ENCODE assay signal across 8 cellular contexts in genomic region chr12:54596526-54596946, GRCh38. TPM values are rescaled to one million over a fixed set of nuclear protein-coding genes. Genes with fewer than 3 reads are reported as not detected.
DNase-seq lines count a peak whose midpoint lies in the region; ATAC-seq, FAIRE-seq and TF ChIP-seq lines count a peak whose summit lies in the region.

No MANE protein-coding gene starts in this region.

- no peak overlapping the region for H2AFZ ChIP-seq in K562 (ENCODE audit: low read depth, low read length)

- DNase-seq in EH (ENCODE audit: low read depth), result peak; percentile 62
- peak; percentile 44 for DNase-seq in LHCN-M2 (ENCODE audit: low read depth)
- DNase-seq in T-helper 2 cell treated with Interferon-gamma antibody and Interleukin-4, amounts not matched to agents 5 μg/mL and 100 μg/mL, for 36 hours (ENCODE audit: low spot score), result peak; percentile 21
- peak; percentile 59 to 76 (median 72) for DNase-seq in K562 (ENCODE audit: extremely low read depth in 1 of 4, low spot score in 3 of 4)
- DNase-seq in iPS DF 4.7 (ENCODE audit: extremely low read depth, low spot score), result peak; percentile 72
- DNase-seq in stimulated activated CD4-positive, alpha-beta T cell treated with anti-CD3 and anti-CD28 coated beads, Interleukin-12 subunit alpha, Interleukin-12 subunit beta, amount 100 ng/mL, for 4 hours, result peak; percentile 53

- H4K20me1 ChIP-seq in K562 (replicated peaks; ENCODE audit: control insufficient read depth, insufficient read depth, low read length), result peaks cover 3% of the 10 kb centered on the region; the same call in 1 of the 2 replicates

- no peak overlapping the region for H3K4me3 ChIP-seq in K562

- H3K27me3 Mint-ChIP-seq in T-helper 2 cell treated with Interferon-gamma antibody and Interleukin-4, amounts not matched to agents 5 μg/mL and 100 μg/mL, for 36 hours (ENCODE audit: low read depth), result peaks cover 31% of the 10 kb centered on the region

- H3K4me1 ChIP-seq in K562 (replicated peaks in 1 of 2; ENCODE audit: control insufficient read depth in 2 of 2, insufficient read depth in 2 of 2, low read length in 2 of 2), result no peaks in the 10 kb centered on the region; a peak in 2 of 5 replicates

- no peak overlapping the region for H3K27ac Mint-ChIP-seq in T-helper 2 cell treated with Interferon-gamma antibody and Interleukin-4, amounts not matched to agents 5 μg/mL and 100 μg/mL, for 36 hours

- no peaks in the 10 kb centered on the region for H3K9me3 Mint-ChIP-seq in T-helper 2 cell treated with Interferon-gamma antibody and Interleukin-4, amounts not matched to agents 5 μg/mL and 100 μg/mL, for 36 hours

- FAIRE-seq in K562 (lab: Jason Lieb, UNC), result peak; percentile 91

- H3K9me1 ChIP-seq in K562 (ENCODE audit: control insufficient read depth, insufficient read depth, low read length), result no peaks in the 10 kb centered on the region

- POLR2A ChIA-PET in K562 (lab: Yijun Ruan, JAX), result interaction anchor here (0.7 to 0.8 kb wide), 2 partner anchors 34 to 40 kb away, joined by 3 to 4 read pairs; no protein-coding TSS in a partner anchor

- H3K27me3 ChIP-seq in K562 (ENCODE audit: control insufficient read depth in 2 of 2, insufficient read depth in 2 of 2, low read length in 2 of 2), result peaks cover 5 to 31% of the 10 kb centered on the region in 2 experiments; a peak in 4 of 5 replicates

- no peaks in the 10 kb centered on the region for H3K9me3 ChIP-seq in K562 (replicated peaks; ENCODE audit: control insufficient read depth, insufficient read depth, low read depth, low read length)

- BruUV-seq in K562 (replicated peaks; lab: Mats Ljungman, UMichigan), result no TSS peak

- H3K4me1 Mint-ChIP-seq in T-helper 2 cell treated with Interferon-gamma antibody and Interleukin-4, amounts not matched to agents 5 μg/mL and 100 μg/mL, for 36 hours (ENCODE audit: low read depth), result no peaks in the 10 kb centered on the region

- no peak overlapping the region for H3K9ac ChIP-seq in K562 (ENCODE audit: insufficient read depth in 1 of 2, low read depth in 2 of 2, low read length in 2 of 2)

- peak; percentile 89 for ATAC-seq in K562
- ATAC-seq in GM21367 (IDR thresholded peaks at IDR 0.05; ENCODE audit: unreplicated experiment), result no peak
- ATAC-seq in GM18870 (IDR thresholded peaks at IDR 0.05; ENCODE audit: unreplicated experiment), result no peak

- no peak overlapping the region for H3K27ac ChIP-seq in K562 (ENCODE audit: extremely low read depth, low read depth, low read length)

- TF ChIP-seq POLR2A in K562 (conservative IDR thresholded peaks at IDR 0.05), result no peak

- no peak overlapping the region for H3K4me3 Mint-ChIP-seq in T-helper 2 cell treated with Interferon-gamma antibody and Interleukin-4, amounts not matched to agents 5 μg/mL and 100 μg/mL, for 36 hours

- H3K36me3 ChIP-seq in K562 (ENCODE audit: control insufficient read depth, insufficient read depth, low read length), result no peaks in the 10 kb centered on the region

- intact Hi-C loops in K562 (cut with micrococcal nuclease), result no loop called here

- in situ Hi-C loops in K562 (cut with MboI), result no loop called here

- TF ChIP-seq RAD21 in K562 (CRISPR knock-in tag; conservative IDR thresholded peaks at IDR 0.05 in 1 of 2, IDR thresholded peaks at IDR 0.05 in 1 of 2), result peak; percentile 49 to 55

- no peaks in the 10 kb centered on the region for H3K79me2 ChIP-seq in K562 (ENCODE audit: control insufficient read depth, insufficient read depth, low read length)

- no peaks in the 10 kb centered on the region for H3K36me3 Mint-ChIP-seq in T-helper 2 cell treated with Interferon-gamma antibody and Interleukin-4, amounts not matched to agents 5 μg/mL and 100 μg/mL, for 36 hours (ENCODE audit: low read depth)

- TF ChIP-seq CTCF in K562 (IDR thresholded peaks at IDR 0.05 in 2 of 3, conservative IDR thresholded peaks at IDR 0.05 in 1 of 3; ENCODE audit: insufficient read depth in 2 of 3, low read depth in 1 of 3, low read length in 3 of 3), result peak; percentile 75 to 89 (median 86)

- H3K4me2 ChIP-seq in K562 (ENCODE audit: insufficient read depth, low read length), result no peak overlapping the region

- 2% methylated on average over 3 of the region's 3 CpGs for WGBS in K562 (ENCODE audit: insufficient coverage, low coverage, missing lambda C conversion rate)

- CTCF ChIA-PET in K562 (lab: Yijun Ruan, JAX; ENCODE audit: low intra/inter-chr PET ratio), result interaction anchor here (1.4 kb wide), 1 partner anchor 362 kb away, joined by 4 read pairs; no protein-coding TSS in a partner anchor

- TF ChIP-seq EP300 in K562 (IDR thresholded peaks at IDR 0.05; ENCODE audit: low read length), result no peak

RNA-seq across cellular contexts. Expression of gene PPP1R1A, which starts 8.1 kb away (rescaled TPM):
- total RNA-seq in LHCN-M2 (2014; rRNA removed) (not detected in 2 replicates), K562 (2014; rRNA removed) (not detected in 2 replicates), K562 (2014; rRNA removed; fragmentation: Illumina TruSeq; extraction: Trizol) (not detected in 2 replicates), K562 (2015; rRNA removed; fragmentation: Illumina TruSeq; extraction: Trizol) (not detected in 2 replicates), K562 (2021) (not detected in 2 replicates)
- not detected for polyA plus RNA-seq in LHCN-M2 (2012)
- not detected in 2 replicates for total RNA-seq in K562 (2011; cell fraction: chromatin; rRNA removed; ENCODE audit: low replicate concordance)
- total RNA-seq in K562 (2011; cell fraction: nucleolus; rRNA removed), result not detected in 2 replicates
- total RNA-seq in K562 (2011; cell fraction: nucleoplasm; rRNA removed), result not detected in 2 replicates
- polyA plus RNA-seq in K562 (2011; rRNA removed) (not detected in 2 replicates), K562 (2014; fragmentation: Illumina TruSeq; extraction: Trizol) (not detected in 2 replicates), K562 (2014; fragmentation: Nextera tagmentation; extraction: Ambion mirVana) (not detected), K562 (2014; rRNA removed) (not detected in 2 replicates)
- polyA plus RNA-seq in K562 (2011; cell fraction: cytosol; rRNA removed), result not detected in 2 replicates
- not detected in 2 replicates for polyA plus RNA-seq in K562 (2011; cell fraction: nucleus; rRNA removed)
- 0.07 TPM in 1 of 2 replicates, not detected in the other for polyA plus RNA-seq in K562 (2012)
- polyA minus RNA-seq in K562 (2011; rRNA and poly(A)+ RNA removed), result not detected in 2 replicates
- not detected in 2 replicates for polyA minus RNA-seq in K562 (2011; cell fraction: cytosol; rRNA and poly(A)+ RNA removed)
- not detected in 2 replicates for polyA minus RNA-seq in K562 (2011; cell fraction: nucleus; rRNA and poly(A)+ RNA removed)

RNA-seq across cellular contexts. Expression of gene LACRT, which starts 38.2 kb away (rescaled TPM):
- total RNA-seq in LHCN-M2 (2014; rRNA removed) (not detected in 2 replicates), K562 (2014; rRNA removed) (not detected in 2 replicates), K562 (2014; rRNA removed; fragmentation: Illumina TruSeq; extraction: Trizol) (not detected in 2 replicates), K562 (2015; rRNA removed; fragmentation: Illumina TruSeq; extraction: Trizol) (not detected in 2 replicates), K562 (2021) (not detected in 2 replicates)
- not detected for polyA plus RNA-seq in LHCN-M2 (2012)
- not detected in 2 replicates for total RNA-seq in K562 (2011; cell fraction: chromatin; rRNA removed; ENCODE audit: low replicate concordance)
- total RNA-seq in K562 (2011; cell fraction: nucleolus; rRNA removed), result not detected in 2 replicates
- total RNA-seq in K562 (2011; cell fraction: nucleoplasm; rRNA removed), result not detected in 2 replicates
- polyA plus RNA-seq in K562 (2011; rRNA removed) (not detected in 2 replicates), K562 (2014; fragmentation: Illumina TruSeq; extraction: Trizol) (not detected in 2 replicates), K562 (2014; fragmentation: Nextera tagmentation; extraction: Ambion mirVana) (not detected), K562 (2014; rRNA removed) (not detected in 2 replicates)
- not detected in 2 replicates for polyA plus RNA-seq in K562 (2011; cell fraction: cytosol; rRNA removed)
- polyA plus RNA-seq in K562 (2011; cell fraction: nucleus; rRNA removed), result not detected in 2 replicates
- not detected in 2 replicates for polyA plus RNA-seq in K562 (2012)
- polyA minus RNA-seq in K562 (2011; rRNA and poly(A)+ RNA removed), result not detected in 2 replicates
- polyA minus RNA-seq in K562 (2011; cell fraction: cytosol; rRNA and poly(A)+ RNA removed), result not detected in 2 replicates
- polyA minus RNA-seq in K562 (2011; cell fraction: nucleus; rRNA and poly(A)+ RNA removed), result not detected in 2 replicates

RNA-seq across cellular contexts. Expression of gene PDE1B, which starts 47.1 kb away (rescaled TPM):
- not detected in 2 replicates for total RNA-seq in LHCN-M2 (2014; rRNA removed)
- not detected for polyA plus RNA-seq in LHCN-M2 (2012)
- 0.37 and 0.46 TPM in 2 replicates for total RNA-seq in K562 (2011; cell fraction: chromatin; rRNA removed; ENCODE audit: low replicate concordance)
- 0.13 and 0.33 TPM in 2 replicates for total RNA-seq in K562 (2011; cell fraction: nucleolus; rRNA removed)
- total RNA-seq in K562 (2011; cell fraction: nucleoplasm; rRNA removed), result 0.22 and 0.38 TPM in 2 replicates
- 0.14 and 0.33 TPM in 2 replicates for total RNA-seq in K562 (2014; rRNA removed)
- total RNA-seq in K562 (2014; rRNA removed; fragmentation: Illumina TruSeq; extraction: Trizol), result 0.22 and 0.25 TPM in 2 replicates
- total RNA-seq in K562 (2015; rRNA removed; fragmentation: Illumina TruSeq; extraction: Trizol), result 1.0 and 1.1 TPM in 2 replicates
- total RNA-seq in K562 (2021), result 0.31 and 0.47 TPM in 2 replicates
- 0.06 and 0.89 TPM in 2 replicates for polyA plus RNA-seq in K562 (2011; rRNA removed)
- 0.07 and 0.62 TPM in 2 replicates for polyA plus RNA-seq in K562 (2011; cell fraction: cytosol; rRNA removed)
- polyA plus RNA-seq in K562 (2011; cell fraction: nucleus; rRNA removed), result 0.37 and 2.0 TPM in 2 replicates
- polyA plus RNA-seq in K562 (2012), result 0.96 and 1.9 TPM in 2 replicates
- 0.53 and 0.56 TPM in 2 replicates for polyA plus RNA-seq in K562 (2014; fragmentation: Illumina TruSeq; extraction: Trizol)
- polyA plus RNA-seq in K562 (2014; fragmentation: Nextera tagmentation; extraction: Ambion mirVana), result under 1 TPM in 1 of 2 experiments, not detected in 1; 0.04 TPM
- 0.55 and 0.73 TPM in 2 replicates for polyA plus RNA-seq in K562 (2014; rRNA removed)
- polyA minus RNA-seq in K562 (2011; rRNA and poly(A)+ RNA removed), result 0.25 and 0.39 TPM in 2 replicates
- polyA minus RNA-seq in K562 (2011; cell fraction: cytosol; rRNA and poly(A)+ RNA removed), result not detected in 2 replicates
- polyA minus RNA-seq in K562 (2011; cell fraction: nucleus; rRNA and poly(A)+ RNA removed), result 0.13 and 1.1 TPM in 2 replicates

RNA-seq across cellular contexts. Expression of gene DCD, which starts 51.6 kb away (rescaled TPM):
- total RNA-seq in LHCN-M2 (2014; rRNA removed) (not detected in 2 replicates), K562 (2014; rRNA removed) (not detected in 2 replicates), K562 (2014; rRNA removed; fragmentation: Illumina TruSeq; extraction: Trizol) (not detected in 2 replicates), K562 (2015; rRNA removed; fragmentation: Illumina TruSeq; extraction: Trizol) (not detected in 2 replicates), K562 (2021) (not detected in 2 replicates)
- not detected for polyA plus RNA-seq in LHCN-M2 (2012)
- not detected in 2 replicates for total RNA-seq in K562 (2011; cell fraction: chromatin; rRNA removed; ENCODE audit: low replicate concordance)
- total RNA-seq in K562 (2011; cell fraction: nucleolus; rRNA removed), result not detected in 2 replicates
- not detected in 2 replicates for total RNA-seq in K562 (2011; cell fraction: nucleoplasm; rRNA removed)
- polyA plus RNA-seq in K562 (2011; rRNA removed) (not detected in 2 replicates), K562 (2014; fragmentation: Illumina TruSeq; extraction: Trizol) (not detected in 2 replicates), K562 (2014; fragmentation: Nextera tagmentation; extraction: Ambion mirVana) (not detected), K562 (2014; rRNA removed) (not detected in 2 replicates)
- polyA plus RNA-seq in K562 (2011; cell fraction: cytosol; rRNA removed), result not detected in 2 replicates
- not detected in 2 replicates for polyA plus RNA-seq in K562 (2011; cell fraction: nucleus; rRNA removed)
- polyA plus RNA-seq in K562 (2012), result not detected in 2 replicates
- polyA minus RNA-seq in K562 (2011; rRNA and poly(A)+ RNA removed), result not detected in 2 replicates
- polyA minus RNA-seq in K562 (2011; cell fraction: cytosol; rRNA and poly(A)+ RNA removed), result not detected in 2 replicates
- polyA minus RNA-seq in K562 (2011; cell fraction: nucleus; rRNA and poly(A)+ RNA removed), result not detected in 2 replicates

Comparison
In these comparisons a context has a peak if more than half of its experiments do, and no peak if none do; other contexts are left out.
1. DNase-seq: peak in every context shown above with its lines; median percentile 72 in iPS DF 4.7; 72 in K562; 62 in EH; 53 in stimulated activated CD4-positive, alpha-beta T cell treated with anti-CD3 and anti-CD28 coated beads, Interleukin-12 subunit alpha, Interleukin-12 subunit beta, amount 100 ng/mL, for 4 hours; 44 in LHCN-M2; 21 in T-helper 2 cell treated with Interferon-gamma antibody and Interleukin-4, amounts not matched to agents 5 μg/mL and 100 μg/mL, for 36 hours.